9 cellular contexts compared by ENCODE assay signal in genomic region chr2:153477641-153478288, GRCh38. TPM values are rescaled to one million over a fixed set of nuclear protein-coding genes. Genes with fewer than 3 reads are reported as not detected.
DNase-seq lines count a peak whose midpoint lies in the region; ATAC-seq and TF ChIP-seq lines count a peak whose summit lies in the region.
"Had no signal": no experiment of that assay in that cellular context is flagged by ENCODE, and none has a peak within 500 bp of the region (broad histone marks: within the 10 kb centered on the region; RNA-seq: fewer than 3 reads in every experiment).

No MANE protein-coding gene starts in this region.

- no peaks in the 10 kb centered on the region for H3K36me3 Mint-ChIP-seq in activated naive CD4-positive, alpha-beta T cell treated with anti-CD3 and anti-CD28 coated beads, Interleukin-2, amount 50 U/mL, for 24 hours

- H3K27ac ChIP-seq in mesenchymal stem cell (ENCODE audit: low read length, poor library complexity, severe bottlenecking): no peak overlapping the region
- H3K27ac ChIP-seq in upper lobe of right lung: no peak overlapping the region
- H3K27ac ChIP-seq: SJSA1 had no signal

- H3K9me3 ChIP-seq in mesenchymal stem cell (ENCODE audit: control insufficient read depth, low read length): no peaks in the 10 kb centered on the region
- no peaks in the 10 kb centered on the region for H3K9me3 ChIP-seq in upper lobe of right lung
- H3K9me3 ChIP-seq: SJSA1 had no signal

- in situ Hi-C loops in astrocyte of the cerebellum (cut with HindIII; ENCODE audit: low sequenced_read_pairs): no loop called here

- H3K4me2 ChIP-seq in mesenchymal stem cell (ENCODE audit: low read length, poor library complexity, severe bottlenecking): peak overlapping the region; percentile 100

- H3K9me3 Mint-ChIP-seq in activated naive CD4-positive, alpha-beta T cell treated with anti-CD3 and anti-CD28 coated beads, Interleukin-2, amount 50 U/mL, for 24 hours: no peaks in the 10 kb centered on the region

- 1% methylated on average over 37 of the region's 38 CpGs for WGBS in mesenchymal stem cell

- peaks cover 52 to 57% of the 10 kb centered on the region in 2 experiments for H3K27me3 ChIP-seq in mesenchymal stem cell (ENCODE audit: control insufficient read depth in 1 of 2, insufficient read depth in 1 of 2, low read length in 2 of 2)
- peaks cover 54% of the 10 kb centered on the region for H3K27me3 ChIP-seq in upper lobe of right lung

- peak overlapping the region; percentile 77 for H2AFZ ChIP-seq in mesenchymal stem cell (ENCODE audit: low read depth, low read length)

- H3K36me3 ChIP-seq in mesenchymal stem cell (ENCODE audit: control insufficient read depth in 1 of 2, insufficient read depth in 2 of 2, low read depth in 1 of 2, low read length in 2 of 2) (peaks cover 0 to 5% of the 10 kb centered on the region in 2 experiments), upper lobe of right lung (no peaks in the 10 kb centered on the region)
- H3K36me3 ChIP-seq: SJSA1 had no signal

- no peaks in the 10 kb centered on the region for H3K79me1 ChIP-seq in mesenchymal stem cell (replicated peaks; ENCODE audit: low read length, poor library complexity, severe bottlenecking)

- intact Hi-C loops in upper lobe of right lung (cut with DNase I): no loop called here

- H3K4me1 Mint-ChIP-seq in activated naive CD4-positive, alpha-beta T cell treated with anti-CD3 and anti-CD28 coated beads, Interleukin-2, amount 50 U/mL, for 24 hours: peaks cover 20% of the 10 kb centered on the region

- ATAC-seq in upper lobe of right lung: no peak
- no peak for ATAC-seq in HG03439 (IDR thresholded peaks at IDR 0.05; ENCODE audit: unreplicated experiment)
- ATAC-seq in HG03457 (IDR thresholded peaks at IDR 0.05; ENCODE audit: unreplicated experiment): no peak
- ATAC-seq in HG03378 (IDR thresholded peaks at IDR 0.05; ENCODE audit: unreplicated experiment): no peak

- no peak for DNase-seq in activated naive CD4-positive, alpha-beta T cell treated with anti-CD3 and anti-CD28 coated beads, Interleukin-2, amount 50 U/mL, for 16 hours
- DNase-seq in astrocyte of the cerebellum (ENCODE audit: low read depth) (no peak), mesenchymal stem cell (no peak), upper lobe of right lung (no peak)

- no peak for TF ChIP-seq CTCF in astrocyte of the cerebellum (IDR thresholded peaks at IDR 0.05; ENCODE audit: low read depth, low read length, missing control alignments)
- no peak for TF ChIP-seq CTCF in upper lobe of right lung (IDR thresholded peaks at IDR 0.05)

- H3K27me3 Mint-ChIP-seq in activated naive CD4-positive, alpha-beta T cell treated with anti-CD3 and anti-CD28 coated beads, Interleukin-2, amount 50 U/mL, for 24 hours: peaks cover 52% of the 10 kb centered on the region

- H2BK120ac ChIP-seq in mesenchymal stem cell (ENCODE audit: low read depth, low read length): no peak overlapping the region

- H3K23ac ChIP-seq in mesenchymal stem cell (ENCODE audit: low read length in 2 of 2): peak overlapping the region in 1 of 2 experiments; percentile 72

- H3K9ac ChIP-seq in mesenchymal stem cell (ENCODE audit: low read length): no peak overlapping the region

- H2AK5ac ChIP-seq in mesenchymal stem cell (ENCODE audit: low read length, severe bottlenecking): no peak overlapping the region

- no peak overlapping the region for H3K18ac ChIP-seq in mesenchymal stem cell (ENCODE audit: low read depth in 1 of 2, low read length in 2 of 2)

- H3K4me3 ChIP-seq in astrocyte of the cerebellum (ENCODE audit: low read depth, low read length) (peak overlapping the region; percentile 42), mesenchymal stem cell (ENCODE audit: insufficient read depth in 1 of 2, low read depth in 1 of 2, low read length in 2 of 2) (peak overlapping the region; percentile 49 to 75), upper lobe of right lung (peak overlapping the region; percentile 56)

- H3K4me1 ChIP-seq in mesenchymal stem cell (ENCODE audit: control insufficient read depth, insufficient read depth, low read depth, low read length): peaks cover 21% of the 10 kb centered on the region
- peaks cover 20% of the 10 kb centered on the region for H3K4me1 ChIP-seq in upper lobe of right lung

- H3K27ac Mint-ChIP-seq in activated naive CD4-positive, alpha-beta T cell treated with anti-CD3 and anti-CD28 coated beads, Interleukin-2, amount 50 U/mL, for 24 hours: peak overlapping the region; percentile 49

- H4K8ac ChIP-seq in mesenchymal stem cell (ENCODE audit: low read length): no peak overlapping the region

- peak overlapping the region; percentile 43 for H3K4me3 Mint-ChIP-seq in activated naive CD4-positive, alpha-beta T cell treated with anti-CD3 and anti-CD28 coated beads, Interleukin-2, amount 50 U/mL, for 24 hours

- no peak overlapping the region for H3K4ac ChIP-seq in mesenchymal stem cell (ENCODE audit: low read depth in 1 of 2, low read length in 2 of 2)

- H2BK12ac ChIP-seq in mesenchymal stem cell (ENCODE audit: low read length in 2 of 2): no peak overlapping the region

- H4K91ac ChIP-seq in mesenchymal stem cell (ENCODE audit: low read length): no peak overlapping the region

- no peak overlapping the region for H2BK15ac ChIP-seq in mesenchymal stem cell (ENCODE audit: low read depth, poor library complexity, severe bottlenecking)

- peak overlapping the region in 1 of 2 experiments; percentile 71 for H3K14ac ChIP-seq in mesenchymal stem cell (ENCODE audit: low read length in 2 of 2)

- H2BK5ac ChIP-seq in mesenchymal stem cell (ENCODE audit: low read depth, low read length, poor library complexity, severe bottlenecking): no peak overlapping the region

RNA-seq across cellular contexts. Expression of gene RPRM, which starts 0.8 kb away (rescaled TPM):
- polyA plus RNA-seq in mesenchymal stem cell (2013, experiment 1 of 2): not detected
- not detected for polyA plus RNA-seq in mesenchymal stem cell (2013, experiment 2 of 2)
- total RNA-seq in upper lobe of right lung: 0.26 TPM
- total RNA-seq: SJSA1 had no signal
